In genomic region chr1:54249798-54250497, GRCh38 we compare ENCODE assay signal across 10 cellular contexts. TPM values are rescaled to one million over a fixed set of nuclear protein-coding genes. Genes with fewer than 3 reads are reported as not detected.
DNase-seq lines count a peak whose midpoint lies in the region; ATAC-seq and TF ChIP-seq lines count a peak whose summit lies in the region.
"Had no signal": no experiment of that assay in that cellular context is flagged by ENCODE, and none has a peak within 500 bp of the region (broad histone marks: within the 10 kb centered on the region; RNA-seq: fewer than 3 reads in every experiment).

No MANE protein-coding gene starts in this region.

- H3K4me3 Mint-ChIP-seq in activated CD8-positive, alpha-beta memory T cell treated with anti-CD3 and anti-CD28 coated beads, Interleukin-2, amount 10 ng/mL, durations not matched to agents 7 days and 5 days = no peak overlapping the region
- H3K4me3 Mint-ChIP-seq: T-cell had no signal

- peaks cover 3% of the 10 kb centered on the region for H3K36me3 Mint-ChIP-seq in activated CD8-positive, alpha-beta memory T cell treated with anti-CD3 and anti-CD28 coated beads, Interleukin-2, amount 10 ng/mL, durations not matched to agents 7 days and 5 days

- TF ChIP-seq CTCF in upper lobe of right lung (IDR thresholded peaks at IDR 0.05) = no peak

- H3K4me1 ChIP-seq in upper lobe of right lung = no peaks in the 10 kb centered on the region

- CTCF ChIA-PET in activated CD8-positive, alpha-beta memory T cell treated with anti-CD3 and anti-CD28 coated beads, Interleukin-2, amount 10 ng/mL, durations not matched to agents 7 days and 5 days (lab: Charles Lee) = no interaction called here

- H3K27ac Mint-ChIP-seq in activated CD8-positive, alpha-beta memory T cell treated with anti-CD3 and anti-CD28 coated beads, Interleukin-2, amount 10 ng/mL, durations not matched to agents 7 days and 5 days = peak overlapping the region; percentile 8
- H3K27ac Mint-ChIP-seq: T-cell had no signal

- no peak for ATAC-seq in activated CD8-positive, alpha-beta memory T cell treated with anti-CD3 and anti-CD28 coated beads, Interleukin-2, amount 10 ng/mL, durations not matched to agents 7 days and 5 days
- peak; percentile 45 for ATAC-seq in upper lobe of right lung
- ATAC-seq in GM21619 (IDR thresholded peaks at IDR 0.05; ENCODE audit: unreplicated experiment) = no peak
- ATAC-seq in HG03469 (IDR thresholded peaks at IDR 0.05; ENCODE audit: unreplicated experiment) = no peak
- ATAC-seq: T-cell had no signal

- no peaks in the 10 kb centered on the region for H3K9me3 Mint-ChIP-seq in activated CD8-positive, alpha-beta memory T cell treated with anti-CD3 and anti-CD28 coated beads, Interleukin-2, amount 10 ng/mL, durations not matched to agents 7 days and 5 days (ENCODE audit: low read depth)
- H3K9me3 Mint-ChIP-seq: T-cell had no signal

- H3K27me3 Mint-ChIP-seq in activated CD8-positive, alpha-beta memory T cell treated with anti-CD3 and anti-CD28 coated beads, Interleukin-2, amount 10 ng/mL, durations not matched to agents 7 days and 5 days = no peaks in the 10 kb centered on the region
- H3K27me3 Mint-ChIP-seq: T-cell had no signal

- peak overlapping the region; percentile 17 for H3K27ac ChIP-seq in upper lobe of right lung

- H3K9me3 ChIP-seq in upper lobe of right lung = no peaks in the 10 kb centered on the region
- H3K9me3 ChIP-seq: BLaER1 treated with 17β-estradiol and CSF1 and Interleukin-3, amounts not matched to agents 10 nM and 100 nM had no signal

- no peaks in the 10 kb centered on the region for H3K27me3 ChIP-seq in upper lobe of right lung
- H3K27me3 ChIP-seq: BLaER1 treated with 17β-estradiol and CSF1 and Interleukin-3, amounts not matched to agents 10 nM and 100 nM had no signal

- peaks cover 4% of the 10 kb centered on the region for H3K4me1 Mint-ChIP-seq in activated CD8-positive, alpha-beta memory T cell treated with anti-CD3 and anti-CD28 coated beads, Interleukin-2, amount 10 ng/mL, durations not matched to agents 7 days and 5 days

- no peak for DNase-seq in activated CD8-positive, alpha-beta memory T cell treated with anti-CD3 and anti-CD28 coated beads, Interleukin-2, amount 10 ng/mL, durations not matched to agents 7 days and 5 days
- DNase-seq in activated CD8-positive, alpha-beta memory T cell treated with anti-CD3 and anti-CD28 coated beads, Interleukin-2, amount 50 U/mL, for 48 hours = no peak
- DNase-seq in amniotic epithelial cell (ENCODE audit: low read depth) = peak; percentile 55
- peak; percentile 68 for DNase-seq in iPS-NIHi11 (ENCODE audit: low spot score)
- no peak for DNase-seq in upper lobe of right lung
- DNase-seq in GF-D8 (lab: John Stamatoyannopoulos, UW) = no peak
- DNase-seq: T-cell had no signal

- H3K36me3 ChIP-seq in upper lobe of right lung = peaks cover 4% of the 10 kb centered on the region

- intact Hi-C loops in upper lobe of right lung (cut with DNase I) = no loop called here

- H3K4me3 ChIP-seq in upper lobe of right lung = no peak overlapping the region
- H3K4me3 ChIP-seq: BLaER1 treated with 17β-estradiol and CSF1 and Interleukin-3, amounts not matched to agents 10 nM and 100 nM had no signal

RNA-seq across cellular contexts. Expression of gene MRPL37, which starts 50.0 kb away (rescaled TPM):
- total RNA-seq in activated CD8-positive, alpha-beta memory T cell treated with anti-CD3 and anti-CD28 coated beads, Interleukin-2, amount 10 ng/mL, durations not matched to agents 7 days and 5 days = 100 to 1,000 TPM; 122 to 147 TPM
- 41.9 TPM for total RNA-seq in upper lobe of right lung

RNA-seq across cellular contexts. Expression of gene CYB5RL, which starts 50.1 kb away (rescaled TPM):
- 10 to 100 TPM; 14.5 to 17.0 TPM for total RNA-seq in activated CD8-positive, alpha-beta memory T cell treated with anti-CD3 and anti-CD28 coated beads, Interleukin-2, amount 10 ng/mL, durations not matched to agents 7 days and 5 days
- 8.8 TPM for total RNA-seq in upper lobe of right lung

Comparison
In these comparisons a context has a peak if more than half of its experiments do, and no peak if none do; other contexts are left out.
1. DNase-seq: peak in amniotic epithelial cell (single experiment) and iPS-NIHi11 (single experiment); none in activated CD8-positive, alpha-beta memory T cell treated with anti-CD3 and anti-CD28 coated beads, Interleukin-2, amount 10 ng/mL, durations not matched to agents 7 days and 5 days (single experiment), activated CD8-positive, alpha-beta memory T cell treated with anti-CD3 and anti-CD28 coated beads, Interleukin-2, amount 50 U/mL, for 48 hours (single experiment), upper lobe of right lung (single experiment) and GF-D8 (single experiment).